Comparison of ENCODE assay signal across 13 cellular contexts in the genomic region with DNA sequence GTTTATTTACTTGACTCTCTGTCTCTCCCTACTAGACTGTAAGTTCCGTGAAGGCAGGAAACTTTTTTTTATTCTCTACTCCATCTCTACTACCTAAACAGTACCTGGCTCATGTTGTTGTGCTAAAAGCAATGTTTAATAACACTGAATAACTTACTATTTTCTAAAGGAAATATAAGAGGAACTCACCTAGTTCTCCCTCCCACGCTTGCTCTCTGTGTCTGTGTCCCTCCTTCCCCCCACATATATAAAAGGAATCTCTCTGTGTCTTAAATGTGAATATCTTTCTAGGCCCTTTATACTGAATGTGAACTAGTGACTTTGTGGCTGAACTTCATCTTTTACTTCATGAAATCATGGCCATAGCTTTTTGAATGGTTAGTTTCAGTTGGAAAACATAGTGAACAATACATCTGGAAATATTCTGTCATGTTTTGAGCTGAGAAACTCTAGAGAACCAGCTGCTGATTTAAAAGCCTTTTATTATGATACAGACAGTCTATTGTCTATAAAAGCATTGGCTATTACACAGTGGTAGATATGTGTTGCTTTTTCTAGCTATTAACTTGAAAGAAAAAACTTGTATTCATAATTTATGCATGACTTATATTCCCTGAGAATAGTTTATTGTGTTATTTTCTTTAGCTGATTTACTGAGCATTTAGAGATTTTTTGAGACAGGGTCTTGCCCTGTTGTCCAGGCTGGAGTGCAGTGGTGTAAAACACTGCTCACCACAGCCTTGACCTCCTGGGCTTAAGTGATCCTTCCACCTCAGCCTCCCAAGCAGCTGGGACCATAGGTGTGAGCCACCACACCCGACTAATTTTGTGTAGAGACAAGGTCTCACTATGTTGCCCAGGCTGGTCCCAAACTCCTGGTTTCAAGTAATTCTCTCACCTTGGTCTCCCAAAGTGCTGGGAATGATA. TPM values are rescaled to one million over a fixed set of nuclear protein-coding genes. Genes with fewer than 3 reads are reported as not detected.
DNase-seq lines count a peak whose midpoint lies in the region; ATAC-seq, FAIRE-seq and TF ChIP-seq lines count a peak whose summit lies in the region.
"Had no signal": no experiment of that assay in that cellular context is flagged by ENCODE, and none has a peak within 500 bp of the region (broad histone marks: within the 10 kb centered on the region; RNA-seq: fewer than 3 reads in every experiment).

No MANE protein-coding gene starts in this region.

- no peaks in the 10 kb centered on the region for H3K27me3 ChIP-seq in K562 (ENCODE audit: control insufficient read depth in 2 of 2, insufficient read depth in 2 of 2, low read length in 2 of 2)
- H3K27me3 ChIP-seq in tibial artery: no peaks in the 10 kb centered on the region
- H3K27me3 ChIP-seq: body of pancreas, pancreas had no signal

- H2AFZ ChIP-seq in K562 (ENCODE audit: low read depth, low read length): no peak overlapping the region

- 66% methylated on average over 3 of the region's 3 CpGs for WGBS in K562 (ENCODE audit: insufficient coverage, low coverage, missing lambda C conversion rate)

- CTCF ChIA-PET in K562 (lab: Yijun Ruan, JAX; ENCODE audit: low intra/inter-chr PET ratio): no interaction called here

- in situ Hi-C loops in K562 (cut with MboI): no loop called here

- FAIRE-seq in K562 (lab: Jason Lieb, UNC): no peak
- FAIRE-seq in frontal cortex (lab: Jason Lieb, UNC): no peak
- FAIRE-seq: HTR-8/SVneo, keratinocyte had no signal

- POLR2A ChIA-PET in K562 (lab: Yijun Ruan, JAX): interaction anchor here (0.6 to 3.5 kb wide), 9 partner anchors 9 to 195 kb away, joined by 3 to 18 read pairs (median 5); a partner anchor contains a TSS

- no peak for TF ChIP-seq POLR2A in K562 (conservative IDR thresholded peaks at IDR 0.05)

- peaks cover 23% of the 10 kb centered on the region for H3K36me3 Mint-ChIP-seq in activated T-cell treated with anti-CD3 and anti-CD28 coated beads, Interleukin-2, amount 50 U/mL, for 24 hours (ENCODE audit: low read depth)
- no peaks in the 10 kb centered on the region for H3K36me3 Mint-ChIP-seq in naive B cell

- H3K4me3 ChIP-seq in K562 (no peak overlapping the region), tibial artery (no peak overlapping the region)
- H3K4me3 ChIP-seq: body of pancreas, pancreas had no signal

- no peaks in the 10 kb centered on the region for H3K27me3 Mint-ChIP-seq in activated T-cell treated with anti-CD3 and anti-CD28 coated beads, Interleukin-2, amount 50 U/mL, for 24 hours
- no peaks in the 10 kb centered on the region for H3K27me3 Mint-ChIP-seq in naive B cell

- H3K27ac Mint-ChIP-seq in activated T-cell treated with anti-CD3 and anti-CD28 coated beads, Interleukin-2, amount 50 U/mL, for 24 hours: peak overlapping the region; percentile 68
- H3K27ac Mint-ChIP-seq in naive B cell: peak overlapping the region in 5 of 6 donors; percentile 6 to 89 (median 79)

- H3K79me2 ChIP-seq in K562 (ENCODE audit: control insufficient read depth, insufficient read depth, low read length): peaks cover 42% of the 10 kb centered on the region

- H3K9me3 ChIP-seq in K562 (replicated peaks; ENCODE audit: control insufficient read depth, insufficient read depth, low read depth, low read length) (no peaks in the 10 kb centered on the region), tibial artery (no peaks in the 10 kb centered on the region)
- H3K9me3 ChIP-seq: body of pancreas, pancreas had no signal

- H3K9ac ChIP-seq in K562 (ENCODE audit: insufficient read depth in 1 of 2, low read depth in 2 of 2, low read length in 2 of 2): no peak overlapping the region

- ATAC-seq in K562: peak; percentile 31
- peak in 1 of 2 donors; percentile 33 for ATAC-seq in naive B cell (ENCODE audit: low read depth in 2 of 2)
- ATAC-seq: body of pancreas had no signal

- H4K20me1 ChIP-seq in K562 (replicated peaks; ENCODE audit: control insufficient read depth, insufficient read depth, low read length): no peaks in the 10 kb centered on the region

- H3K4me2 ChIP-seq in K562 (ENCODE audit: insufficient read depth, low read length): no peak overlapping the region

- H3K9me1 ChIP-seq in K562 (ENCODE audit: control insufficient read depth, insufficient read depth, low read length): no peaks in the 10 kb centered on the region

- H3K27ac ChIP-seq in K562 (ENCODE audit: extremely low read depth, low read depth, low read length): peak overlapping the region; percentile 36; the same call in 1 of the 3 replicates
- H3K27ac ChIP-seq in tibial artery: peak overlapping the region; percentile 71 to 81
- H3K27ac ChIP-seq: body of pancreas, pancreas had no signal

- H3K36me3 ChIP-seq in K562 (ENCODE audit: control insufficient read depth, insufficient read depth, low read length): peaks cover 38% of the 10 kb centered on the region
- peaks cover 21 to 28% (median 21%) of the 10 kb centered on the region in 3 donors for H3K36me3 ChIP-seq in tibial artery
- H3K36me3 ChIP-seq: pancreas had no signal

- BruUV-seq in K562 (replicated peaks; lab: Mats Ljungman, UMichigan): no TSS peak

- H3K4me1 Mint-ChIP-seq in activated T-cell treated with anti-CD3 and anti-CD28 coated beads, Interleukin-2, amount 50 U/mL, for 24 hours (ENCODE audit: low read depth): peaks cover 17% of the 10 kb centered on the region
- peaks cover 19 to 25% (median 20%) of the 10 kb centered on the region in 3 donors for H3K4me1 Mint-ChIP-seq in naive B cell

- H3K4me3 Mint-ChIP-seq in activated T-cell treated with anti-CD3 and anti-CD28 coated beads, Interleukin-2, amount 50 U/mL, for 24 hours: no peak overlapping the region
- peak overlapping the region in 1 of 8 donors; percentile 26 for H3K4me3 Mint-ChIP-seq in naive B cell

- TF ChIP-seq EP300 in K562 (IDR thresholded peaks at IDR 0.05; ENCODE audit: low read length): no peak

- intact Hi-C loops in K562 (cut with micrococcal nuclease): no loop called here
- intact Hi-C loops in tibial artery (cut with DNase I; ENCODE audit: low total_unique reads): no loop called here

- no peak for TF ChIP-seq RAD21 in K562 (CRISPR knock-in tag; conservative IDR thresholded peaks at IDR 0.05 in 1 of 2, IDR thresholded peaks at IDR 0.05 in 1 of 2)

- TF ChIP-seq CTCF in K562 (IDR thresholded peaks at IDR 0.05 in 2 of 3, conservative IDR thresholded peaks at IDR 0.05 in 1 of 3; ENCODE audit: insufficient read depth in 2 of 3, low read depth in 1 of 3, low read length in 3 of 3) (no peak), tibial artery (IDR thresholded peaks at IDR 0.05) (no peak)

- DNase-seq in activated T-cell treated with anti-CD3 and anti-CD28 coated beads, Interleukin-2, amount 50 U/mL, for 24 hours: no peak
- no peak for DNase-seq in activated T-cell treated with anti-CD3 and anti-CD28 coated beads for 4 hours
- DNase-seq in K562 (ENCODE audit: extremely low read depth in 1 of 4, low spot score in 3 of 4): no peak
- DNase-seq in naive B cell: no peak
- no peak for DNase-seq in tibial artery
- no peak for DNase-seq in superior temporal gyrus (ENCODE audit: extremely low spot score)
- no peak for DNase-seq in H4 (ENCODE audit: low spot score)
- no peak for DNase-seq in frontal cortex (ENCODE audit: low spot score in 2 of 2)
- DNase-seq: NCI-H2081, pancreas had no signal

- peaks cover 11 to 14% of the 10 kb centered on the region in 2 experiments for H3K4me1 ChIP-seq in K562 (replicated peaks in 1 of 2; ENCODE audit: control insufficient read depth in 2 of 2, insufficient read depth in 2 of 2, low read length in 2 of 2)
- peaks cover 0 to 86% (median 28%) of the 10 kb centered on the region in 4 donors for H3K4me1 ChIP-seq in tibial artery
- H3K4me1 ChIP-seq: pancreas had no signal

- H3K9me3 Mint-ChIP-seq in activated T-cell treated with anti-CD3 and anti-CD28 coated beads, Interleukin-2, amount 50 U/mL, for 24 hours: no peaks in the 10 kb centered on the region
- no peaks in the 10 kb centered on the region for H3K9me3 Mint-ChIP-seq in naive B cell

TF ChIP-seq in K562, 482 proteins besides CTCF, POLR2A, EP300 and RAD21 (continues in another document):
- TF ChIP-seq XRCC3 (IDR thresholded peaks at IDR 0.05) (0 out of 2 replicates have a peak, but pooled peaks have one; percentile 10), ZNF121 (CRISPR knock-in tag; conservative IDR thresholded peaks at IDR 0.05) (peak; percentile 70), WHSC1 (IDR thresholded peaks at IDR 0.05; ENCODE audit: low read length) (no peak), DACH1 (IDR thresholded peaks at IDR 0.05; ENCODE audit: partially characterized antibody) (no peak), MYNN (IDR thresholded peaks at IDR 0.05) (peak; percentile 38; the same call in 1 of the 2 replicates), MYNN (CRISPR knock-in tag; IDR thresholded peaks at IDR 0.05) (no peak)

RNA-seq across cellular contexts. Expression of a gene that starts 42.5 kb away (rescaled TPM):
- total RNA-seq in K562 (2011; cell fraction: chromatin; rRNA removed; ENCODE audit: low replicate concordance): 187 and 268 TPM in 2 replicates
- 123 and 137 TPM in 2 replicates for total RNA-seq in K562 (2011; cell fraction: nucleolus; rRNA removed)
- 175 and 236 TPM in 2 replicates for total RNA-seq in K562 (2011; cell fraction: nucleoplasm; rRNA removed)
- 72.0 and 77.3 TPM in 2 replicates for total RNA-seq in K562 (2014; rRNA removed)
- 76.4 and 81.4 TPM in 2 replicates for total RNA-seq in K562 (2014; rRNA removed; fragmentation: Illumina TruSeq; extraction: Trizol)
- 84.3 and 87.0 TPM in 2 replicates for total RNA-seq in K562 (2015; rRNA removed; fragmentation: Illumina TruSeq; extraction: Trizol)
- 180 and 186 TPM in 2 replicates for total RNA-seq in K562 (2021)
- 138 and 154 TPM in 2 replicates for polyA plus RNA-seq in K562 (2011; rRNA removed)
- 76.8 and 89.4 TPM in 2 replicates for polyA plus RNA-seq in K562 (2011; cell fraction: cytosol; rRNA removed)
- 176 and 196 TPM in 2 replicates for polyA plus RNA-seq in K562 (2011; cell fraction: nucleus; rRNA removed)
- 110 TPM in 2 replicates for polyA plus RNA-seq in K562 (2012)
- polyA plus RNA-seq in K562 (2014; fragmentation: Illumina TruSeq; extraction: Trizol): 111 and 117 TPM in 2 replicates
- polyA plus RNA-seq in K562 (2014; fragmentation: Nextera tagmentation; extraction: Ambion mirVana): 10 to 100 TPM; 29.8 to 53.6 TPM
- 65.6 and 72.8 TPM in 2 replicates for polyA plus RNA-seq in K562 (2014; rRNA removed)
- polyA minus RNA-seq in K562 (2011; rRNA and poly(A)+ RNA removed): 163 and 186 TPM in 2 replicates
- polyA minus RNA-seq in K562 (2011; cell fraction: cytosol; rRNA and poly(A)+ RNA removed): 91.8 and 115 TPM in 2 replicates
- polyA minus RNA-seq in K562 (2011; cell fraction: nucleus; rRNA and poly(A)+ RNA removed): 133 and 174 TPM in 2 replicates
- polyA plus RNA-seq in naive B cell (ENCODE audit: low read depth in 6 of 6): 10 to 100 TPM; 17.1 to 27.6 (median 25.2) TPM
- 47.1 and 53.0 TPM in 2 replicates for total RNA-seq in H4 (2014; rRNA removed; shearing (Covaris generic))
- total RNA-seq in frontal cortex: 11.4 TPM
